11 cellular contexts compared by ENCODE assay signal in the genomic region with DNA sequence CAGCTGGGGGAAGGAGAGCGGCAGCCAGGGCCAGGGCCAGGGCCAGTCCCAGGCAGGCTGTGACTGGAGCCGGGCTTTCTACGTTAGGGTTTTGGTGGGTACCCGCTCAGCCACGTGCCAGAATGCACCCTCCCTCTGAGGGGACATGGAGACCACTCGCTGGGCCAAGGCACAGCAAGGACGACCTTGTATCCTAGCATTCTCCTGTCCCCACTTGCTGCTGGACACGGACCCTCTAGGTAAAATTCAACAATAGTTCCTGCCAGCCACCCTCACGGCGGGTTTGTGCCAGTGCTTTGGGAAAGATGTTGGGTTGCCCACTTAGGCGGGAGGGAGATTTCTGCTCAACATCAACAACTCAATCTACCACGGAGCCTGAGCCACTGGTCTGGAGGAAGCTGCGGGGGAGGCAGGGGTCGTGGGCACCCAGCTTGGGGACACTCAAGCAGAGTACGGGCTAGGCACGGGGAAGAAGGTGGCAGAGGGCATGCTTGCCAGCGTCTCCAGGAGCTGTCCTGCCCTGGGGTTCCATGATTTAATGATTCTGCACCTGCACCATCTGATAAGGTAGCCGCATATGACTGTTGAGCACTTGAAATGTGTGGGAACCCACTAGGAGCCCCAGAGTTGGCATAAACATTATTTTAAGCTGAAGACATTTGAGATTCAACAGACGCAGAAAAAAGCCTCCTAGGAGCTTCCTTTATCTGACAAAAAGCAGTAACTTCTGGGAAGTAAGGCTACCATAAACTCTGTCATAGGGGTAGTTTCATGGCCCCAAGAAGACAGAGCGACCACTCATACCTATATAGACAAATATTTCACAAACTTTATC. TPM values are rescaled to one million over a fixed set of nuclear protein-coding genes. Genes with fewer than 3 reads are reported as not detected.
DNase-seq lines count a peak whose midpoint lies in the region; ATAC-seq and TF ChIP-seq lines count a peak whose summit lies in the region.
"Had no signal": no experiment of that assay in that cellular context is flagged by ENCODE, and none has a peak within 500 bp of the region (broad histone marks: within the 10 kb centered on the region; RNA-seq: fewer than 3 reads in every experiment).

No MANE protein-coding gene starts in this region.

- H3K36me3 ChIP-seq in BE2C (no peaks in the 10 kb centered on the region), SJCRH30 (no peaks in the 10 kb centered on the region), hepatocyte (replicated peaks; ENCODE audit: insufficient read depth, low read depth) (no peaks in the 10 kb centered on the region), prostate gland (no peaks in the 10 kb centered on the region)

- TF ChIP-seq CTCF in BE2C (IDR thresholded peaks at IDR 0.05; ENCODE audit: low read depth, low read length) = no peak
- no peak for TF ChIP-seq CTCF in hepatocyte (IDR thresholded peaks at IDR 0.05; ENCODE audit: poor library complexity)
- TF ChIP-seq CTCF in prostate gland (IDR thresholded peaks at IDR 0.05) = no peak
- TF ChIP-seq CTCF in foreskin keratinocyte (conservative IDR thresholded peaks at IDR 0.05) = no peak

- H3K27me3 ChIP-seq in BE2C (no peaks in the 10 kb centered on the region), SJCRH30 (no peaks in the 10 kb centered on the region), hepatocyte (no peaks in the 10 kb centered on the region), prostate gland (replicated peaks; ENCODE audit: insufficient read depth) (no peaks in the 10 kb centered on the region), foreskin keratinocyte (peaks cover 3% of the 10 kb centered on the region)

- H3K9me2 ChIP-seq in hepatocyte (replicated peaks; ENCODE audit: insufficient read depth) = no peaks in the 10 kb centered on the region

- intact Hi-C loops in prostate gland (cut with DNase I) = no loop called here

- TF ChIP-seq POLR2A in prostate gland (IDR thresholded peaks at IDR 0.05) = no peak

- no peaks in the 10 kb centered on the region for H3K79me2 ChIP-seq in hepatocyte

- ATAC-seq in GM19463 (IDR thresholded peaks at IDR 0.05; ENCODE audit: unreplicated experiment) = no peak
- no peak for ATAC-seq in foreskin keratinocyte
- ATAC-seq: activated CD4-positive, CD25-positive, alpha-beta regulatory T cell treated with anti-CD3 and anti-CD28 coated beads, Interleukin-2, amount 50 U/mL, for 24 hours had no signal

- H3K27ac ChIP-seq in SJCRH30 (no peak overlapping the region), hepatocyte (peak overlapping the region; percentile 83), prostate gland (peak overlapping the region; percentile 2 to 30), foreskin keratinocyte (no peak overlapping the region)
- H3K27ac ChIP-seq: PC-9 had no signal

- H3K4me3 ChIP-seq in BE2C (ENCODE audit: low read depth, low read length) = peak overlapping the region; percentile 49
- H3K4me3 ChIP-seq in SJCRH30 = peak overlapping the region; percentile 28
- no peak overlapping the region for H3K4me3 ChIP-seq in hepatocyte
- H3K4me3 ChIP-seq in prostate gland = peak overlapping the region in 1 of 2 donors; percentile 5
- H3K4me3 ChIP-seq: PC-9 had no signal

- H3K4me1 ChIP-seq in BE2C (peaks cover 20% of the 10 kb centered on the region), SJCRH30 (peaks cover 41% of the 10 kb centered on the region), hepatocyte (ENCODE audit: insufficient read depth) (peaks cover 73% of the 10 kb centered on the region), prostate gland (replicated peaks) (peaks cover 20% of the 10 kb centered on the region), foreskin keratinocyte (peaks cover 4% of the 10 kb centered on the region)

- H4K20me1 ChIP-seq in hepatocyte (ENCODE audit: insufficient read depth, poor library complexity, severe bottlenecking) = no peaks in the 10 kb centered on the region

- peak overlapping the region; percentile 84 for H3K4me2 ChIP-seq in hepatocyte
- H3K4me2 ChIP-seq: PC-9 had no signal

- no peaks in the 10 kb centered on the region for H3K9me3 ChIP-seq in BE2C
- no peaks in the 10 kb centered on the region for H3K9me3 ChIP-seq in SJCRH30 (replicated peaks)
- H3K9me3 ChIP-seq in hepatocyte (ENCODE audit: low read depth) = no peaks in the 10 kb centered on the region
- no peaks in the 10 kb centered on the region for H3K9me3 ChIP-seq in prostate gland

- DNase-seq in BE2C (no peak), SJCRH30 (no peak), hepatocyte (ENCODE audit: low spot score) (no peak), prostate gland (ENCODE audit: low spot score) (no peak), NCI-H774 (lab: John Stamatoyannopoulos, UW) (no peak), occipital lobe (lab: John Stamatoyannopoulos, UW) (no peak), foreskin keratinocyte (no peak)
- DNase-seq: NCI-H187, PC-9 had no signal

- peak overlapping the region; percentile 50 for H2AFZ ChIP-seq in hepatocyte
- H2AFZ ChIP-seq: PC-9 had no signal

- WGBS in hepatocyte (ENCODE audit: low lambda C conversion rate, missing lambda C conversion rate) = 51% methylated on average over 19 of the region's 20 CpGs
- WGBS in prostate gland = 57% methylated on average over 18 of the region's 20 CpGs

RNA-seq across cellular contexts. Expression of gene C15orf39, which starts 22.5 kb away (rescaled TPM):
- polyA plus RNA-seq in BE2C (2012; ENCODE audit: insufficient read depth, insufficient read length, low read depth) = 59.8 TPM
- total RNA-seq in SJCRH30 (2014; rRNA removed; shearing (Covaris generic)) = 19.6 and 21.1 TPM in 2 replicates
- total RNA-seq in hepatocyte (11.4 and 18.3 TPM in 2 replicates), prostate gland (10 to 100 TPM; 17.9 to 96.3 TPM), occipital lobe (0.31 TPM), foreskin keratinocyte (17.2 and 23.6 TPM in 2 replicates)
- polyA plus RNA-seq in hepatocyte (15.3 and 16.4 TPM in 2 replicates), foreskin keratinocyte (15.2 and 19.7 TPM in 2 replicates)

Comparison
In these comparisons a context has a peak if more than half of its experiments do, and no peak if none do; other contexts are left out.
1. H3K27ac ChIP-seq: peak in hepatocyte (single experiment) and prostate gland (2 of 2); none in SJCRH30 (single experiment) and foreskin keratinocyte (single experiment).